13 cellular contexts compared by ENCODE assay signal in the genomic region with DNA sequence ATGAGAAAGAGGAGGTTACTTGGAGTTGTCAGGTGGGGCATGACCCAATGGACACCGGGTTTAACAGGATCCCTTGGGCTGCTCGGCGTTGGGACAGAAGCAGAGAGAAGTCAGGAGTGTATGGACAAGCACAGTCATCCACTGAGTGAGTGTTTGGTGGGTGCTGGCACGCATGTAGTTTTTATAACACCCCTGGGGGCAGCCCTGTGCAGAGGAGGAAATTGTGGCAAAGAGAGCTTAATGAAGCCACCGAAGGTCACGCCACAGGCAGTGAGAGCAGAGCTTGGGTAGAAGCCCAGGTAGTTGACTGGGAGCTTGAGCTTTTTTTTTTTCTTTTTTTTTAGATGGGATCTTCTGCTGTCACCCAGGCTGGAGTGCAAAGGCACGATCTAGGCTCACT. TPM values are rescaled to one million over a fixed set of nuclear protein-coding genes. Genes with fewer than 3 reads are reported as not detected.
A peak's percentile ranks its signal among the peaks of the same experiment; 100 is the strongest.
DNase-seq lines count a peak whose midpoint lies in the region; ATAC-seq and TF ChIP-seq lines count a peak whose summit lies in the region.
"Had no signal": no experiment of that assay in that cellular context is flagged by ENCODE, and none has a peak within 500 bp of the region (broad histone marks: within the 10 kb centered on the region; RNA-seq: fewer than 3 reads in every experiment).

No MANE protein-coding gene starts in this region.

- ATAC-seq in HG03039 (IDR thresholded peaks at IDR 0.05; ENCODE audit: unreplicated experiment) = no peak
- ATAC-seq: Panc1 had no signal

- H3K36me3 Mint-ChIP-seq in activated T-cell treated with anti-CD3 and anti-CD28 coated beads, Interleukin-2, amount 50 U/mL, for 24 hours (ENCODE audit: low read depth) = no peaks in the 10 kb centered on the region
- H3K36me3 Mint-ChIP-seq in activated naive CD8-positive, alpha-beta T cell treated with anti-CD3 and anti-CD28 coated beads for 36 hours = no peaks in the 10 kb centered on the region
- H3K36me3 Mint-ChIP-seq in stimulated activated naive CD8-positive, alpha-beta T cell treated with anti-CD3 and anti-CD28 coated beads, Interleukin-15, Interleukin-2, amounts not matched to agents 100 ng/mL and 50 ng/mL, for 24 hours (ENCODE audit: low read depth) = no peaks in the 10 kb centered on the region

- intact Hi-C loops in prostate gland (cut with DNase I) = no loop called here

- peak overlapping the region; percentile 1 for H3K27ac Mint-ChIP-seq in activated T-cell treated with anti-CD3 and anti-CD28 coated beads, Interleukin-2, amount 50 U/mL, for 24 hours
- H3K27ac Mint-ChIP-seq in activated naive CD8-positive, alpha-beta T cell treated with anti-CD3 and anti-CD28 coated beads for 36 hours = peak overlapping the region; percentile 18
- peak overlapping the region; percentile 19 for H3K27ac Mint-ChIP-seq in stimulated activated naive CD8-positive, alpha-beta T cell treated with anti-CD3 and anti-CD28 coated beads, Interleukin-15, Interleukin-2, amounts not matched to agents 100 ng/mL and 50 ng/mL, for 24 hours

- no peaks in the 10 kb centered on the region for H3K9me2 ChIP-seq in Loucy (replicated peaks; ENCODE audit: low read depth, low read length)

- H3K27me3 ChIP-seq in Loucy (ENCODE audit: insufficient read depth, low read length, poor library complexity, severe bottlenecking) (no peaks in the 10 kb centered on the region), prostate gland (replicated peaks; ENCODE audit: insufficient read depth) (no peaks in the 10 kb centered on the region)
- H3K27me3 ChIP-seq: colonic mucosa, transverse colon had no signal

- H3K4me1 ChIP-seq in Loucy (ENCODE audit: insufficient read depth, low read length, poor library complexity, severe bottlenecking) (peaks cover 17% of the 10 kb centered on the region), prostate gland (replicated peaks) (no peaks in the 10 kb centered on the region)
- H3K4me1 ChIP-seq: colonic mucosa had no signal

- H3K27ac ChIP-seq in prostate gland = no peak overlapping the region
- H3K27ac ChIP-seq: colonic mucosa, transverse colon had no signal

- no peak for TF ChIP-seq POLR2A in prostate gland (IDR thresholded peaks at IDR 0.05)

- no peaks in the 10 kb centered on the region for H3K27me3 Mint-ChIP-seq in activated T-cell treated with anti-CD3 and anti-CD28 coated beads, Interleukin-2, amount 50 U/mL, for 24 hours
- H3K27me3 Mint-ChIP-seq in activated naive CD8-positive, alpha-beta T cell treated with anti-CD3 and anti-CD28 coated beads for 36 hours = no peaks in the 10 kb centered on the region
- H3K27me3 Mint-ChIP-seq in stimulated activated naive CD8-positive, alpha-beta T cell treated with anti-CD3 and anti-CD28 coated beads, Interleukin-15, Interleukin-2, amounts not matched to agents 100 ng/mL and 50 ng/mL, for 24 hours = no peaks in the 10 kb centered on the region

- H3K4me3 ChIP-seq in Loucy (ENCODE audit: low read length, poor library complexity, severe bottlenecking) = peak overlapping the region; percentile 11
- no peak overlapping the region for H3K4me3 ChIP-seq in prostate gland
- H3K4me3 ChIP-seq: colonic mucosa, transverse colon had no signal

- no peaks in the 10 kb centered on the region for H4K20me1 ChIP-seq in Loucy (ENCODE audit: insufficient read depth, low read length, poor library complexity, severe bottlenecking)

- H3K4me3 Mint-ChIP-seq in activated T-cell treated with anti-CD3 and anti-CD28 coated beads, Interleukin-2, amount 50 U/mL, for 24 hours = no peak overlapping the region
- H3K4me3 Mint-ChIP-seq in activated naive CD8-positive, alpha-beta T cell treated with anti-CD3 and anti-CD28 coated beads for 36 hours = no peak overlapping the region
- no peak overlapping the region for H3K4me3 Mint-ChIP-seq in stimulated activated naive CD8-positive, alpha-beta T cell treated with anti-CD3 and anti-CD28 coated beads, Interleukin-15, Interleukin-2, amounts not matched to agents 100 ng/mL and 50 ng/mL, for 24 hours

- H3K9me3 ChIP-seq in Loucy (ENCODE audit: insufficient read depth, low read depth, low read length) (no peaks in the 10 kb centered on the region), prostate gland (no peaks in the 10 kb centered on the region)
- H3K9me3 ChIP-seq: colonic mucosa, transverse colon had no signal

- H3K4me2 ChIP-seq in Loucy (ENCODE audit: low read depth, low read length, poor library complexity, severe bottlenecking) = peak overlapping the region; percentile 48

- TF ChIP-seq CTCF in Loucy (conservative IDR thresholded peaks at IDR 0.05; ENCODE audit: low read length) (no peak; the same call in 1 of the 2 replicates), prostate gland (IDR thresholded peaks at IDR 0.05) (no peak)

- H3K9ac ChIP-seq in Loucy (ENCODE audit: low read depth, low read length, poor library complexity, severe bottlenecking) = no peak overlapping the region

- no peaks in the 10 kb centered on the region for H3K79me2 ChIP-seq in Loucy (ENCODE audit: insufficient read depth, low read length)

- H3K4me1 Mint-ChIP-seq in activated T-cell treated with anti-CD3 and anti-CD28 coated beads, Interleukin-2, amount 50 U/mL, for 24 hours (ENCODE audit: low read depth) = peaks cover 35% of the 10 kb centered on the region
- H3K4me1 Mint-ChIP-seq in activated naive CD8-positive, alpha-beta T cell treated with anti-CD3 and anti-CD28 coated beads for 36 hours = peaks cover 29% of the 10 kb centered on the region
- H3K4me1 Mint-ChIP-seq in stimulated activated naive CD8-positive, alpha-beta T cell treated with anti-CD3 and anti-CD28 coated beads, Interleukin-15, Interleukin-2, amounts not matched to agents 100 ng/mL and 50 ng/mL, for 24 hours (ENCODE audit: low read depth) = peaks cover 40% of the 10 kb centered on the region

- 85% methylated on average over 7 of the region's 7 CpGs for WGBS in prostate gland

- no peaks in the 10 kb centered on the region for H3K9me3 Mint-ChIP-seq in activated T-cell treated with anti-CD3 and anti-CD28 coated beads, Interleukin-2, amount 50 U/mL, for 24 hours
- no peaks in the 10 kb centered on the region for H3K9me3 Mint-ChIP-seq in activated naive CD8-positive, alpha-beta T cell treated with anti-CD3 and anti-CD28 coated beads for 36 hours
- H3K9me3 Mint-ChIP-seq in stimulated activated naive CD8-positive, alpha-beta T cell treated with anti-CD3 and anti-CD28 coated beads, Interleukin-15, Interleukin-2, amounts not matched to agents 100 ng/mL and 50 ng/mL, for 24 hours = no peaks in the 10 kb centered on the region

- H3K36me3 ChIP-seq in Loucy (ENCODE audit: insufficient read depth, low read length) = no peaks in the 10 kb centered on the region
- H3K36me3 ChIP-seq in prostate gland = no peaks in the 10 kb centered on the region
- H3K36me3 ChIP-seq: colonic mucosa, transverse colon had no signal

- no peak for DNase-seq in activated T-cell treated with anti-CD3 and anti-CD28 coated beads, Interleukin-2, amount 50 U/mL, for 24 hours
- DNase-seq in activated T-cell treated with anti-CD3 and anti-CD28 coated beads for 4 hours (no peak), NCI-H1417 (lab: John Stamatoyannopoulos, UW) (no peak), prostate gland (ENCODE audit: low spot score) (no peak)
- DNase-seq in activated naive CD8-positive, alpha-beta T cell treated with anti-CD3 and anti-CD28 coated beads for 36 hours = peak; percentile 40
- DNase-seq: activated effector memory CD4-positive, alpha-beta T cell treated with Interleukin-2 at 50 U/mL for 16 hours; colonic mucosa; DMS79 treated with DMSO at 0.1 percent for 48 hours; transverse colon had no signal

- no peaks in the 10 kb centered on the region for H3F3A ChIP-seq in Loucy (ENCODE audit: low read depth)

- no peak overlapping the region for H2AFZ ChIP-seq in Loucy (ENCODE audit: low read length)

RNA-seq across cellular contexts. Expression of a gene that starts 43.2 kb away (rescaled TPM):
- 1 to 10 TPM; 1.1 to 1.2 TPM for total RNA-seq in activated naive CD8-positive, alpha-beta T cell treated with anti-CD3 and anti-CD28 coated beads for 36 hours
- 10 to 100 TPM in 1 of 2 donors, 1 to 10 TPM in 1; 7.2 to 30.7 TPM for total RNA-seq in prostate gland
